Comparison of ENCODE assay signal across 1 cellular context in the genomic region with DNA sequence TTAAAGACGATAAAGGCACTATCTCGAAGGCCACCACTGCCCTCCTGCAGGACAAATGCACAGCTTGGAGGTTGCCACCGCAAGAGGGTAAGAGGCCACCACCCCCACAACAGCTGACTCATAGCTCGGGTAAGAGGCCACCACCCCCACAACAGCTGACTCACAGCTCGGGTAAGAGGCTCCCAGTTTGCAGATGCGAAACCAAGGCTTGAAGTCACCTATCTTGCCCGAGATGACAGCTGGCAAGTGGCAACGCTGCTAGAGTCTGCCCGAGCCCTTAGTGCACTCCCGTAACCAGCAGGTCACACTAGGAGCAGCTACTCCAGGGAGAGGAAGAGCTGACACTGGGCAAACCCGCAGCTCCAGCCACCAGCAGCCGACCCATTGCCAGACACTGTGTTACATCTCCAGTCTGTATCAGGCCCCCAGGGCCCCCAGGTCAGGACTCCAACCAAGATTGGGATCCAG.
TF ChIP-seq lines count a peak whose summit lies in the region.

No MANE protein-coding gene starts in this region.

TF ChIP-seq in GM12878, 131 proteins besides CTCF, POLR2A, EP300 and RAD21 (continued from another document and continues in another):
- TF ChIP-seq, protein P1, sequence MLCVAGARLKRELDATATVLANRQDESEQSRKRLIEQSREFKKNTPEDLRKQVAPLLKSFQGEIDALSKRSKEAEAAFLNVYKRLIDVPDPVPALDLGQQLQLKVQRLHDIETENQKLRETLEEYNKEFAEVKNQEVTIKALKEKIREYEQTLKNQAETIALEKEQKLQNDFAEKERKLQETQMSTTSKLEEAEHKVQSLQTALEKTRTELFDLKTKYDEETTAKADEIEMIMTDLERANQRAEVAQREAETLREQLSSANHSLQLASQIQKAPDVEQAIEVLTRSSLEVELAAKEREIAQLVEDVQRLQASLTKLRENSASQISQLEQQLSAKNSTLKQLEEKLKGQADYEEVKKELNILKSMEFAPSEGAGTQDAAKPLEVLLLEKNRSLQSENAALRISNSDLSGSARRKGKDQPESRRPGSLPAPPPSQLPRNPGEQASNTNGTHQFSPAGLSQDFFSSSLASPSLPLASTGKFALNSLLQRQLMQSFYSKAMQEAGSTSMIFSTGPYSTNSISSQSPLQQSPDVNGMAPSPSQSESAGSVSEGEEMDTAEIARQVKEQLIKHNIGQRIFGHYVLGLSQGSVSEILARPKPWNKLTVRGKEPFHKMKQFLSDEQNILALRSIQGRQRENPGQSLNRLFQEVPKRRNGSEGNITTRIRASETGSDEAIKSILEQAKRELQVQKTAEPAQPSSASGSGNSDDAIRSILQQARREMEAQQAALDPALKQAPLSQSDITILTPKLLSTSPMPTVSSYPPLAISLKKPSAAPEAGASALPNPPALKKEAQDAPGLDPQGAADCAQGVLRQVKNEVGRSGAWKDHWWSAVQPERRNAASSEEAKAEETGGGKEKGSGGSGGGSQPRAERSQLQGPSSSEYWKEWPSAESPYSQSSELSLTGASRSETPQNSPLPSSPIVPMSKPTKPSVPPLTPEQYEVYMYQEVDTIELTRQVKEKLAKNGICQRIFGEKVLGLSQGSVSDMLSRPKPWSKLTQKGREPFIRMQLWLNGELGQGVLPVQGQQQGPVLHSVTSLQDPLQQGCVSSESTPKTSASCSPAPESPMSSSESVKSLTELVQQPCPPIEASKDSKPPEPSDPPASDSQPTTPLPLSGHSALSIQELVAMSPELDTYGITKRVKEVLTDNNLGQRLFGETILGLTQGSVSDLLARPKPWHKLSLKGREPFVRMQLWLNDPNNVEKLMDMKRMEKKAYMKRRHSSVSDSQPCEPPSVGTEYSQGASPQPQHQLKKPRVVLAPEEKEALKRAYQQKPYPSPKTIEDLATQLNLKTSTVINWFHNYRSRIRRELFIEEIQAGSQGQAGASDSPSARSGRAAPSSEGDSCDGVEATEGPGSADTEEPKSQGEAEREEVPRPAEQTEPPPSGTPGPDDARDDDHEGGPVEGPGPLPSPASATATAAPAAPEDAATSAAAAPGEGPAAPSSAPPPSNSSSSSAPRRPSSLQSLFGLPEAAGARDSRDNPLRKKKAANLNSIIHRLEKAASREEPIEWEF (IDR thresholded peaks at IDR 0.05; ENCODE audit: insufficient replicate concordance, low read depth, low read length) = no peak
- TF ChIP-seq ZNF384 (IDR thresholded peaks at IDR 0.05; ENCODE audit: borderline replicate concordance, low read depth, low read length) (no peak), TCF3 (IDR thresholded peaks at IDR 0.05; ENCODE audit: borderline replicate concordance, insufficient read depth, low read depth, low read length) (peak; percentile 67; the same call in 1 of the 2 replicates), SMAD5 (IDR thresholded peaks at IDR 0.05; ENCODE audit: low read depth) (no peak), SIX5 (IDR thresholded peaks at IDR 0.05; ENCODE audit: low read depth, low read length, severe bottlenecking) (no peak), RELA (IDR thresholded peaks at IDR 0.05; ENCODE audit: borderline replicate concordance, partially characterized antibody) (no peak), ZNF207 (IDR thresholded peaks at IDR 0.05; ENCODE audit: borderline replicate concordance) (no peak), CBFB (IDR thresholded peaks at IDR 0.05; ENCODE audit: low read depth) (no peak), PAX8 (IDR thresholded peaks at IDR 0.05) (no peak), DPF2 (IDR thresholded peaks at IDR 0.05) (peak; percentile 91), TCF12 (IDR thresholded peaks at IDR 0.05; ENCODE audit: low read depth, low read length) (peak; percentile 93), CBX3 (IDR thresholded peaks at IDR 0.05; ENCODE audit: borderline replicate concordance, low read depth) (no peak), NFIC (IDR thresholded peaks at IDR 0.05; ENCODE audit: low read depth, low read length) (no peak), IRF4 (IDR thresholded peaks at IDR 0.05; ENCODE audit: low read depth, low read length) (peak; percentile 73), GATAD2B (conservative IDR thresholded peaks at IDR 0.05; ENCODE audit: low read depth) (peak; percentile 84), MEF2B (IDR thresholded peaks at IDR 0.05; ENCODE audit: partially characterized antibody, poor library complexity, severe bottlenecking) (no peak), BACH1 (IDR thresholded peaks at IDR 0.05; ENCODE audit: borderline replicate concordance) (peak; percentile 73; the same call in 1 of the 2 replicates), CHD1 (IDR thresholded peaks at IDR 0.05; ENCODE audit: low read depth, low read length) (no peak), ASH2L (IDR thresholded peaks at IDR 0.05; ENCODE audit: borderline replicate concordance, low read depth) (no peak), EGR1 (IDR thresholded peaks at IDR 0.05; ENCODE audit: borderline replicate concordance in 1 of 2, low read depth in 2 of 2, low read length in 2 of 2) (peak in 1 of 2 experiments; percentile 69; a peak in 1 of 3 replicates), RBBP5 (conservative IDR thresholded peaks at IDR 0.05) (no peak), NBN (IDR thresholded peaks at IDR 0.05) (0 out of 2 replicates have a peak, but pooled peaks have one; percentile 38), BHLHE40 (IDR thresholded peaks at IDR 0.05; ENCODE audit: borderline replicate concordance in 1 of 2, low read depth in 2 of 2, low read length in 1 of 2) (peak in 1 of 2 experiments; percentile 69; a peak in 3 of 4 replicates), MTA2 (IDR thresholded peaks at IDR 0.05; ENCODE audit: low read depth) (peak; percentile 52), HCFC1 (IDR thresholded peaks at IDR 0.05; ENCODE audit: low read length) (no peak), EED (IDR thresholded peaks at IDR 0.05; ENCODE audit: low read depth) (no peak), ZNF592 (IDR thresholded peaks at IDR 0.05) (no peak), IKZF1 (conservative IDR thresholded peaks at IDR 0.05) (peak; percentile 69), POLR2AphosphoS5 (IDR thresholded peaks at IDR 0.05; ENCODE audit: low read length) (no peak), MYC (IDR thresholded peaks at IDR 0.05; ENCODE audit: insufficient read depth, insufficient read length, insufficient replicate concordance, low read length, severe bottlenecking) (no peak), ATF2 (IDR thresholded peaks at IDR 0.05; ENCODE audit: low read length) (no peak), MTA3 (IDR thresholded peaks at IDR 0.05; ENCODE audit: borderline replicate concordance, low read length) (no peak), GABPA (IDR thresholded peaks at IDR 0.05; ENCODE audit: low read depth) (no peak), MEF2A (IDR thresholded peaks at IDR 0.05; ENCODE audit: insufficient read depth, low read depth, low read length) (no peak), SUPT20H (IDR thresholded peaks at IDR 0.05; ENCODE audit: borderline replicate concordance, control insufficient read depth, low read depth, low read length) (no peak), ZZZ3 (IDR thresholded peaks at IDR 0.05; ENCODE audit: control insufficient read depth, insufficient read length, low read depth) (no peak), ETV6 (conservative IDR thresholded peaks at IDR 0.05 in 1 of 2, IDR thresholded peaks at IDR 0.05 in 1 of 2; ENCODE audit: borderline replicate concordance in 1 of 2, low read depth in 1 of 2) (no peak), EZH2 (IDR thresholded peaks at IDR 0.05; ENCODE audit: borderline replicate concordance, control insufficient read depth, low read depth, low read length) (no peak)
- TF ChIP-seq, protein P2, sequence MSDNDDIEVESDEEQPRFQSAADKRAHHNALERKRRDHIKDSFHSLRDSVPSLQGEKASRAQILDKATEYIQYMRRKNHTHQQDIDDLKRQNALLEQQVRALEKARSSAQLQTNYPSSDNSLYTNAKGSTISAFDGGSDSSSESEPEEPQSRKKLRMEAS (IDR thresholded peaks at IDR 0.05; ENCODE audit: low read depth, low read length) = no peak
- TF ChIP-seq, protein P3, sequence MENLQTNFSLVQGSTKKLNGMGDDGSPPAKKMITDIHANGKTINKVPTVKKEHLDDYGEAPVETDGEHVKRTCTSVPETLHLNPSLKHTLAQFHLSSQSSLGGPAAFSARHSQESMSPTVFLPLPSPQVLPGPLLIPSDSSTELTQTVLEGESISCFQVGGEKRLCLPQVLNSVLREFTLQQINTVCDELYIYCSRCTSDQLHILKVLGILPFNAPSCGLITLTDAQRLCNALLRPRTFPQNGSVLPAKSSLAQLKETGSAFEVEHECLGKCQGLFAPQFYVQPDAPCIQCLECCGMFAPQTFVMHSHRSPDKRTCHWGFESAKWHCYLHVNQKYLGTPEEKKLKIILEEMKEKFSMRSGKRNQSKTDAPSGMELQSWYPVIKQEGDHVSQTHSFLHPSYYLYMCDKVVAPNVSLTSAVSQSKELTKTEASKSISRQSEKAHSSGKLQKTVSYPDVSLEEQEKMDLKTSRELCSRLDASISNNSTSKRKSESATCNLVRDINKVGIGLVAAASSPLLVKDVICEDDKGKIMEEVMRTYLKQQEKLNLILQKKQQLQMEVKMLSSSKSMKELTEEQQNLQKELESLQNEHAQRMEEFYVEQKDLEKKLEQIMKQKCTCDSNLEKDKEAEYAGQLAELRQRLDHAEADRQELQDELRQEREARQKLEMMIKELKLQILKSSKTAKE (IDR thresholded peaks at IDR 0.05; ENCODE audit: low read depth, poor library complexity, severe bottlenecking) = peak; percentile 17
- TF ChIP-seq, protein P4, sequence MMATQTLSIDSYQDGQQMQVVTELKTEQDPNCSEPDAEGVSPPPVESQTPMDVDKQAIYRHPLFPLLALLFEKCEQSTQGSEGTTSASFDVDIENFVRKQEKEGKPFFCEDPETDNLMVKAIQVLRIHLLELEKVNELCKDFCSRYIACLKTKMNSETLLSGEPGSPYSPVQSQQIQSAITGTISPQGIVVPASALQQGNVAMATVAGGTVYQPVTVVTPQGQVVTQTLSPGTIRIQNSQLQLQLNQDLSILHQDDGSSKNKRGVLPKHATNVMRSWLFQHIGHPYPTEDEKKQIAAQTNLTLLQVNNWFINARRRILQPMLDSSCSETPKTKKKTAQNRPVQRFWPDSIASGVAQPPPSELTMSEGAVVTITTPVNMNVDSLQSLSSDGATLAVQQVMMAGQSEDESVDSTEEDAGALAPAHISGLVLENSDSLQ (IDR thresholded peaks at IDR 0.05) = no peak
- TF ChIP-seq, protein P5, sequence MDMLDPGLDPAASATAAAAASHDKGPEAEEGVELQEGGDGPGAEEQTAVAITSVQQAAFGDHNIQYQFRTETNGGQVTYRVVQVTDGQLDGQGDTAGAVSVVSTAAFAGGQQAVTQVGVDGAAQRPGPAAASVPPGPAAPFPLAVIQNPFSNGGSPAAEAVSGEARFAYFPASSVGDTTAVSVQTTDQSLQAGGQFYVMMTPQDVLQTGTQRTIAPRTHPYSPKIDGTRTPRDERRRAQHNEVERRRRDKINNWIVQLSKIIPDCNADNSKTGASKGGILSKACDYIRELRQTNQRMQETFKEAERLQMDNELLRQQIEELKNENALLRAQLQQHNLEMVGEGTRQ (IDR thresholded peaks at IDR 0.05; ENCODE audit: borderline replicate concordance, low read depth, low read length) = no peak
- TF ChIP-seq, protein P6, sequence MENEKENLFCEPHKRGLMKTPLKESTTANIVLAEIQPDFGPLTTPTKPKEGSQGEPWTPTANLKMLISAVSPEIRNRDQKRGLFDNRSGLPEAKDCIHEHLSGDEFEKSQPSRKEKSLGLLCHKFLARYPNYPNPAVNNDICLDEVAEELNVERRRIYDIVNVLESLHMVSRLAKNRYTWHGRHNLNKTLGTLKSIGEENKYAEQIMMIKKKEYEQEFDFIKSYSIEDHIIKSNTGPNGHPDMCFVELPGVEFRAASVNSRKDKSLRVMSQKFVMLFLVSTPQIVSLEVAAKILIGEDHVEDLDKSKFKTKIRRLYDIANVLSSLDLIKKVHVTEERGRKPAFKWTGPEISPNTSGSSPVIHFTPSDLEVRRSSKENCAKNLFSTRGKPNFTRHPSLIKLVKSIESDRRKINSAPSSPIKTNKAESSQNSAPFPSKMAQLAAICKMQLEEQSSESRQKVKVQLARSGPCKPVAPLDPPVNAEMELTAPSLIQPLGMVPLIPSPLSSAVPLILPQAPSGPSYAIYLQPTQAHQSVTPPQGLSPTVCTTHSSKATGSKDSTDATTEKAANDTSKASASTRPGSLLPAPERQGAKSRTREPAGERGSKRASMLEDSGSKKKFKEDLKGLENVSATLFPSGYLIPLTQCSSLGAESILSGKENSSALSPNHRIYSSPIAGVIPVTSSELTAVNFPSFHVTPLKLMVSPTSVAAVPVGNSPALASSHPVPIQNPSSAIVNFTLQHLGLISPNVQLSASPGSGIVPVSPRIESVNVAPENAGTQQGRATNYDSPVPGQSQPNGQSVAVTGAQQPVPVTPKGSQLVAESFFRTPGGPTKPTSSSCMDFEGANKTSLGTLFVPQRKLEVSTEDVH (IDR thresholded peaks at IDR 0.05; ENCODE audit: low read depth, partially characterized antibody) = no peak
